ENCODE assay signal across 24 cellular contexts in genomic region chr10:49759787-49760551, GRCh38. TPM values are rescaled to one million over a fixed set of nuclear protein-coding genes. Genes with fewer than 3 reads are reported as not detected.
A peak's percentile ranks its signal among the peaks of the same experiment; 100 is the strongest.
DNase-seq lines count a peak whose midpoint lies in the region; ATAC-seq and TF ChIP-seq lines count a peak whose summit lies in the region.
"Had no signal": no experiment of that assay in that cellular context is flagged by ENCODE, and none has a peak within 500 bp of the region (broad histone marks: within the 10 kb centered on the region; RNA-seq: fewer than 3 reads in every experiment).

No MANE protein-coding gene starts in this region.

- peaks cover 0 to 4% of the 10 kb centered on the region in 2 donors for H3K4me1 ChIP-seq in duodenal mucosa (ENCODE audit: control insufficient read depth in 1 of 2, insufficient read depth in 2 of 2, low read length in 2 of 2)
- H3K4me1 ChIP-seq in right lobe of liver, result peaks cover 0 to 15% (median 7%) of the 10 kb centered on the region in 4 donors
- H3K4me1 ChIP-seq: testis had no signal

- ATAC-seq in right lobe of liver, result peak; percentile 3 to 64 (median 37)
- no peak for ATAC-seq in GM21825 (IDR thresholded peaks at IDR 0.05; ENCODE audit: unreplicated experiment)
- ATAC-seq in HG03571 (IDR thresholded peaks at IDR 0.05; ENCODE audit: unreplicated experiment), result no peak
- no peak for ATAC-seq in GM18873 (IDR thresholded peaks at IDR 0.05; ENCODE audit: low FRiP score, unreplicated experiment)
- no peak for ATAC-seq in GM21360 (IDR thresholded peaks at IDR 0.05; ENCODE audit: unreplicated experiment)
- ATAC-seq: left cardiac atrium; stimulated activated effector memory CD8-positive, alpha-beta T cell treated with anti-CD3 and anti-CD28 coated beads, Interleukin-12 subunit alpha, Interleukin-12 subunit beta, amount 100 ng/mL, for 72 hours had no signal

- H3K9me3 ChIP-seq in duodenal mucosa (ENCODE audit: control insufficient read depth in 1 of 2, low read length in 2 of 2), result no peaks in the 10 kb centered on the region
- H3K9me3 ChIP-seq in right lobe of liver, result no peaks in the 10 kb centered on the region
- H3K9me3 ChIP-seq: testis had no signal

- 40% methylated on average over 1 of the region's 10 CpGs for WGBS in right lobe of liver (ENCODE audit: insufficient coverage, low coverage, low lambda C conversion rate, missing lambda C conversion rate)

- H3K9ac ChIP-seq in duodenal mucosa (ENCODE audit: low read depth in 1 of 2, low read length in 2 of 2), result no peak overlapping the region

- H3K36me3 ChIP-seq in duodenal mucosa (ENCODE audit: control insufficient read depth in 1 of 2, insufficient read depth in 2 of 2, low read length in 2 of 2) (no peaks in the 10 kb centered on the region), right lobe of liver (peaks cover 0 to 14% (median 5%) of the 10 kb centered on the region in 4 donors)

- intact Hi-C loops in right lobe of liver (cut with DNase I), result no loop called here

- in situ Hi-C loops in ACHN (cut with HindIII; ENCODE audit: low pct_ligation_motif_present, low pct_unique_long_range_greater_than_20kb, low sequenced_read_pairs), result no loop called here

- no peak for TF ChIP-seq POLR2A in right lobe of liver (IDR thresholded peaks at IDR 0.05)

- TF ChIP-seq CTCF in right lobe of liver (IDR thresholded peaks at IDR 0.05), result no peak

- H3K27ac ChIP-seq in duodenal mucosa (ENCODE audit: low read depth, low read length) (peak overlapping the region; percentile 10), right lobe of liver (peak overlapping the region; percentile 79 to 91 (median 85))
- H3K27ac ChIP-seq: PC-9, testis had no signal

- H3K27me3 ChIP-seq in duodenal mucosa (ENCODE audit: control insufficient read depth in 1 of 2, insufficient read depth in 2 of 2, low read length in 2 of 2) (peaks cover 0 to 7% of the 10 kb centered on the region in 2 donors), right lobe of liver (no peaks in the 10 kb centered on the region)
- H3K27me3 ChIP-seq: testis had no signal

- DNase-seq in ACHN (peak; percentile 12), D341Med (ENCODE audit: low spot score) (peak; percentile 38), right lobe of liver (peak; percentile 64 to 89 (median 89))
- DNase-seq: activated CD4-positive, alpha-beta T cell treated with anti-CD3 and anti-CD28 coated beads, Interleukin-2, amount 50 U/mL, for 48 hours; activated CD4-positive, CD25-positive, alpha-beta regulatory T cell; activated CD8-positive, alpha-beta memory T cell treated with anti-CD3 and anti-CD28 coated beads, Interleukin-2, amount 50 U/mL, for 4 hours; activated naive CD8-positive, alpha-beta T cell treated with anti-CD3 and anti-CD28 coated beads, Interleukin-2, amount 10 ng/mL, durations not matched to agents 7 days and 5 days; glutamatergic neuron; left cardiac atrium; mesenchymal stem cell; NCI-H1105; NCI-H2029 treated with DMSO at 0.1 percent for 48 hours; NCI-H446; occipital lobe; PC-9; SHP77; testis had no signal

- no peak overlapping the region for H3K4me3 ChIP-seq in duodenal mucosa (ENCODE audit: low read depth in 1 of 2, low read length in 2 of 2)
- peak overlapping the region in 2 of 3 donors; percentile 8 to 85 for H3K4me3 ChIP-seq in right lobe of liver
- H3K4me3 ChIP-seq: PC-9, smooth muscle cell, testis had no signal

RNA-seq across cellular contexts. Expression of gene OGDHL, which starts 2.2 kb away (rescaled TPM):
- 10 to 100 TPM; 60.4 to 98.5 (median 76.8) TPM for total RNA-seq in right lobe of liver
- total RNA-seq: activated naive CD8-positive, alpha-beta T cell treated with anti-CD3 and anti-CD28 coated beads, Interleukin-2, amount 10 ng/mL, durations not matched to agents 7 days and 5 days; PC-9 had no signal

Comparison
In these comparisons a context has a peak if more than half of its experiments do, and no peak if none do; other contexts are left out.
1. DNase-seq: peak in every context shown above with its lines; median percentile 89 in right lobe of liver; 38 in D341Med; 12 in ACHN.
2. H3K4me3 ChIP-seq: peak in right lobe of liver (2 of 3); none in duodenal mucosa (0 of 2).
3. ATAC-seq: peak in right lobe of liver (4 of 4); none in GM21825 (single experiment), HG03571 (single experiment), GM18873 (single experiment) and GM21360 (single experiment).